In genomic region chr5:5139358-5140050, GRCh38 we compare ENCODE assay signal across 14 cellular contexts. TPM values are rescaled to one million over a fixed set of nuclear protein-coding genes. Genes with fewer than 3 reads are reported as not detected.
DNase-seq lines count a peak whose midpoint lies in the region; ATAC-seq and TF ChIP-seq lines count a peak whose summit lies in the region.
"Had no signal": no experiment of that assay in that cellular context is flagged by ENCODE, and none has a peak within 500 bp of the region (broad histone marks: within the 10 kb centered on the region; RNA-seq: fewer than 3 reads in every experiment).

No MANE protein-coding gene starts in this region.

- H3K27ac ChIP-seq in psoas muscle: no peak overlapping the region

- H3K4me3 ChIP-seq in GM08714 (ENCODE audit: low read length): peak overlapping the region; percentile 50
- peak overlapping the region; percentile 76 for H3K4me3 ChIP-seq in iPS-11a (ENCODE audit: low read depth, low read length)
- H3K4me3 ChIP-seq in psoas muscle: peak overlapping the region; percentile 61

- intact Hi-C loops in psoas muscle (cut with DNase I): loop anchor here (2.0 to 5.0 kb wide), 5 partner anchors 203 to 278 kb away; no protein-coding TSS in a partner anchor

- H3K9me3 ChIP-seq in T-helper 17 cell (ENCODE audit: control insufficient read depth, low read length, poor library complexity, severe bottlenecking): no peaks in the 10 kb centered on the region
- H3K9me3 ChIP-seq in psoas muscle: no peaks in the 10 kb centered on the region

- no peak for DNase-seq in T-helper 17 cell
- no peak for DNase-seq in psoas muscle
- no peak for DNase-seq in activated CD8-positive, alpha-beta memory T cell treated with anti-CD3 and anti-CD28 coated beads for 24 hours
- DNase-seq: activated CD8-positive, alpha-beta memory T cell treated with anti-CD3 and anti-CD28 coated beads, Interleukin-2, amount 10 ng/mL, durations not matched to agents 7 days and 5 days; HCEC 1CT; hippocampal formation; NCI-H2081 treated with DMSO at 0.1 percent for 48 hours had no signal

- WGBS in psoas muscle, 3 donors: 8 to 11% (median 10%) methylated on average over 49 to 65 of the region's 65 CpGs

- no peak for ATAC-seq in T-helper 17 cell
- ATAC-seq in psoas muscle: peak; percentile 18 to 40 (median 36)
- ATAC-seq in HG02981 (IDR thresholded peaks at IDR 0.05; ENCODE audit: unreplicated experiment): no peak
- no peak for ATAC-seq in HG02798 (IDR thresholded peaks at IDR 0.05; ENCODE audit: poor library complexity, unreplicated experiment)
- ATAC-seq in GM18511 (IDR thresholded peaks at IDR 0.05; ENCODE audit: unreplicated experiment): no peak
- ATAC-seq: activated CD8-positive, alpha-beta memory T cell treated with anti-CD3 and anti-CD28 coated beads, Interleukin-2, amount 10 ng/mL, durations not matched to agents 7 days and 5 days had no signal

- H3K4me1 Mint-ChIP-seq in T-helper 17 cell: no peaks in the 10 kb centered on the region

- H3K36me3 Mint-ChIP-seq in T-helper 17 cell (ENCODE audit: low read depth): peaks cover 2% of the 10 kb centered on the region
- H3K36me3 Mint-ChIP-seq: activated CD8-positive, alpha-beta memory T cell treated with anti-CD3 and anti-CD28 coated beads, Interleukin-2, amount 10 ng/mL, durations not matched to agents 7 days and 5 days had no signal

- H3K4me3 Mint-ChIP-seq in T-helper 17 cell: peak overlapping the region; percentile 39
- H3K4me3 Mint-ChIP-seq: activated CD8-positive, alpha-beta memory T cell treated with anti-CD3 and anti-CD28 coated beads, Interleukin-2, amount 10 ng/mL, durations not matched to agents 7 days and 5 days had no signal

- TF ChIP-seq CTCF in psoas muscle (IDR thresholded peaks at IDR 0.05): no peak

- peaks cover 0 to 26% (median 10%) of the 10 kb centered on the region in 3 donors for H3K27me3 ChIP-seq in psoas muscle (ENCODE audit: insufficient read depth in 3 of 3, low read length in 2 of 3)

- peaks cover 33% of the 10 kb centered on the region for H3K27me3 Mint-ChIP-seq in T-helper 17 cell

- no peak overlapping the region for H3K27ac Mint-ChIP-seq in T-helper 17 cell
- H3K27ac Mint-ChIP-seq: activated CD8-positive, alpha-beta memory T cell treated with anti-CD3 and anti-CD28 coated beads, Interleukin-2, amount 10 ng/mL, durations not matched to agents 7 days and 5 days had no signal

- H3K4me1 ChIP-seq in psoas muscle: peaks cover 13% of the 10 kb centered on the region

- H3K36me3 ChIP-seq in psoas muscle (ENCODE audit: insufficient read depth in 1 of 2, low read depth in 1 of 2): no peaks in the 10 kb centered on the region

RNA-seq across cellular contexts. Expression of gene ADAMTS16, which starts 0.6 kb away (rescaled TPM):
- total RNA-seq in T-helper 17 cell (not detected), psoas muscle (under 1 TPM in 3 of 4 donors, not detected in 1; 0.08 to 0.27 (median 0.21) TPM)
- under 1 TPM; 0.01 to 0.04 (median 0.01) TPM for polyA plus RNA-seq in psoas muscle
- total RNA-seq: activated CD8-positive, alpha-beta memory T cell treated with anti-CD3 and anti-CD28 coated beads, Interleukin-2, amount 10 ng/mL, durations not matched to agents 7 days and 5 days; bronchial epithelial cell; SK-MEL-5 had no signal

Comparison
In these comparisons a context has a peak if more than half of its experiments do, and no peak if none do; other contexts are left out.
1. ATAC-seq: peak in psoas muscle (4 of 4); none in T-helper 17 cell (single experiment), HG02981 (single experiment), HG02798 (single experiment) and GM18511 (single experiment).
2. Peak in every context shown above with its lines, with median percentiles within 50 percentile points of each other: H3K4me3 ChIP-seq.